8 cellular contexts compared by ENCODE assay signal in genomic region chr6:55980627-55981211, GRCh38.
A peak's percentile ranks its signal among the peaks of the same experiment; 100 is the strongest.
DNase-seq lines count a peak whose midpoint lies in the region; ATAC-seq and TF ChIP-seq lines count a peak whose summit lies in the region.

No MANE protein-coding gene starts in this region.

- no peak overlapping the region for H3K4me3 Mint-ChIP-seq in activated CD8-positive, alpha-beta T cell treated with anti-CD3 and anti-CD28 coated beads for 36 hours
- no peak overlapping the region for H3K4me3 Mint-ChIP-seq in activated CD8-positive, alpha-beta T cell treated with anti-CD3 and anti-CD28 coated beads, Interleukin-2, amount 10 ng/mL, durations not matched to agents 7 days and 5 days
- no peak overlapping the region for H3K4me3 Mint-ChIP-seq in T-cell
- H3K4me3 Mint-ChIP-seq in CD4-positive, alpha-beta memory T cell: no peak overlapping the region

- peaks cover 6% of the 10 kb centered on the region for H3K9me3 Mint-ChIP-seq in activated CD8-positive, alpha-beta T cell treated with anti-CD3 and anti-CD28 coated beads for 36 hours
- no peaks in the 10 kb centered on the region for H3K9me3 Mint-ChIP-seq in activated CD8-positive, alpha-beta T cell treated with anti-CD3 and anti-CD28 coated beads, Interleukin-2, amount 10 ng/mL, durations not matched to agents 7 days and 5 days (ENCODE audit: insufficient read depth)
- H3K9me3 Mint-ChIP-seq in T-cell: peaks cover 8 to 12% (median 11%) of the 10 kb centered on the region in 3 donors
- peaks cover 0 to 6% (median 1%) of the 10 kb centered on the region in 8 donors for H3K9me3 Mint-ChIP-seq in CD4-positive, alpha-beta memory T cell

- no peaks in the 10 kb centered on the region for H3K27me3 ChIP-seq in CD4-positive, alpha-beta memory T cell (ENCODE audit: insufficient read depth, low read length)

- H3K27ac Mint-ChIP-seq in activated CD8-positive, alpha-beta T cell treated with anti-CD3 and anti-CD28 coated beads for 36 hours: no peak overlapping the region
- H3K27ac Mint-ChIP-seq in activated CD8-positive, alpha-beta T cell treated with anti-CD3 and anti-CD28 coated beads, Interleukin-2, amount 10 ng/mL, durations not matched to agents 7 days and 5 days: no peak overlapping the region
- H3K27ac Mint-ChIP-seq in T-cell: no peak overlapping the region
- H3K27ac Mint-ChIP-seq in CD4-positive, alpha-beta memory T cell: no peak overlapping the region

- H3K4me1 ChIP-seq in CD4-positive, alpha-beta memory T cell (ENCODE audit: insufficient read depth, low read length): no peaks in the 10 kb centered on the region

- TF ChIP-seq CTCF in activated CD8-positive, alpha-beta T cell treated with anti-CD3 and anti-CD28 coated beads for 36 hours (IDR thresholded peaks at IDR 0.05): peak; percentile 60
- TF ChIP-seq CTCF in LNCaP clone FGC (IDR thresholded peaks at IDR 0.05; ENCODE audit: control insufficient read depth, extremely low read depth, insufficient read depth): peak; percentile 60

- DNase-seq in activated CD8-positive, alpha-beta T cell treated with anti-CD3 and anti-CD28 coated beads for 36 hours: peak; percentile 3
- DNase-seq in activated CD8-positive, alpha-beta T cell treated with anti-CD3 and anti-CD28 coated beads, Interleukin-2, amount 10 ng/mL, durations not matched to agents 7 days and 5 days: no peak
- DNase-seq in LNCaP clone FGC (ENCODE audit: low read depth) (peak; percentile 1), SK-N-DZ (ENCODE audit: low spot score) (peak; percentile 44), fibroblast of the conjunctiva (ENCODE audit: low read depth) (peak; percentile 26), renal cortical epithelial cell (ENCODE audit: low read depth) (peak; percentile 37), T-cell (no peak)
- no peak for DNase-seq in CD4-positive, alpha-beta memory T cell

- CTCF ChIA-PET in activated CD8-positive, alpha-beta T cell treated with anti-CD3 and anti-CD28 coated beads for 36 hours (lab: Charles Lee): no interaction called here
- CTCF ChIA-PET in activated CD8-positive, alpha-beta T cell treated with anti-CD3 and anti-CD28 coated beads, Interleukin-2, amount 10 ng/mL, durations not matched to agents 7 days and 5 days (lab: Charles Lee): no interaction called here
- CTCF ChIA-PET in T-cell (lab: Charles Lee): no interaction called here
- CTCF ChIA-PET in CD4-positive, alpha-beta memory T cell (lab: Charles Lee; ENCODE audit: partially characterized antibody): no interaction called here

- no peaks in the 10 kb centered on the region for H3K9me3 ChIP-seq in CD4-positive, alpha-beta memory T cell (ENCODE audit: control insufficient read depth in 1 of 2, low read length in 2 of 2)

- no peaks in the 10 kb centered on the region for H3K36me3 Mint-ChIP-seq in activated CD8-positive, alpha-beta T cell treated with anti-CD3 and anti-CD28 coated beads for 36 hours (ENCODE audit: low read depth)
- H3K36me3 Mint-ChIP-seq in activated CD8-positive, alpha-beta T cell treated with anti-CD3 and anti-CD28 coated beads, Interleukin-2, amount 10 ng/mL, durations not matched to agents 7 days and 5 days (ENCODE audit: low read depth): no peaks in the 10 kb centered on the region
- no peaks in the 10 kb centered on the region for H3K36me3 Mint-ChIP-seq in T-cell
- H3K36me3 Mint-ChIP-seq in CD4-positive, alpha-beta memory T cell: no peaks in the 10 kb centered on the region

- H3K4me1 Mint-ChIP-seq in activated CD8-positive, alpha-beta T cell treated with anti-CD3 and anti-CD28 coated beads for 36 hours (ENCODE audit: low read depth): no peaks in the 10 kb centered on the region
- no peaks in the 10 kb centered on the region for H3K4me1 Mint-ChIP-seq in activated CD8-positive, alpha-beta T cell treated with anti-CD3 and anti-CD28 coated beads, Interleukin-2, amount 10 ng/mL, durations not matched to agents 7 days and 5 days (ENCODE audit: low read depth)
- no peaks in the 10 kb centered on the region for H3K4me1 Mint-ChIP-seq in T-cell
- H3K4me1 Mint-ChIP-seq in CD4-positive, alpha-beta memory T cell: no peaks in the 10 kb centered on the region

- intact Hi-C loops in activated CD8-positive, alpha-beta T cell treated with anti-CD3 and anti-CD28 coated beads for 36 hours (cut with micrococcal nuclease): no loop called here
- intact Hi-C loops in CD4-positive, alpha-beta memory T cell (cut with micrococcal nuclease): no loop called here

- no peaks in the 10 kb centered on the region for H3K36me3 ChIP-seq in CD4-positive, alpha-beta memory T cell (ENCODE audit: insufficient read depth, low read length)

- no peak overlapping the region for H3K4me3 ChIP-seq in LNCaP clone FGC (ENCODE audit: low read depth, low read length)
- no peak overlapping the region for H3K4me3 ChIP-seq in CD4-positive, alpha-beta memory T cell (ENCODE audit: low read length in 2 of 2)

- no peaks in the 10 kb centered on the region for H3K27me3 Mint-ChIP-seq in activated CD8-positive, alpha-beta T cell treated with anti-CD3 and anti-CD28 coated beads for 36 hours
- H3K27me3 Mint-ChIP-seq in activated CD8-positive, alpha-beta T cell treated with anti-CD3 and anti-CD28 coated beads, Interleukin-2, amount 10 ng/mL, durations not matched to agents 7 days and 5 days (ENCODE audit: low read depth): no peaks in the 10 kb centered on the region
- no peaks in the 10 kb centered on the region for H3K27me3 Mint-ChIP-seq in T-cell
- H3K27me3 Mint-ChIP-seq in CD4-positive, alpha-beta memory T cell: no peaks in the 10 kb centered on the region

- POLR2A ChIA-PET in activated CD8-positive, alpha-beta T cell treated with anti-CD3 and anti-CD28 coated beads for 36 hours (lab: Charles Lee): no interaction called here
- POLR2A ChIA-PET in activated CD8-positive, alpha-beta T cell treated with anti-CD3 and anti-CD28 coated beads, Interleukin-2, amount 10 ng/mL, durations not matched to agents 7 days and 5 days (lab: Charles Lee): no interaction called here
- POLR2A ChIA-PET in T-cell (lab: Charles Lee): no interaction called here
- POLR2A ChIA-PET in CD4-positive, alpha-beta memory T cell (lab: Charles Lee; ENCODE audit: partially characterized antibody): no interaction called here

- H3K27ac ChIP-seq in CD4-positive, alpha-beta memory T cell (ENCODE audit: low read depth, low read length): no peak overlapping the region

- no peak for ATAC-seq in activated CD8-positive, alpha-beta T cell treated with anti-CD3 and anti-CD28 coated beads for 36 hours
- no peak for ATAC-seq in activated CD8-positive, alpha-beta T cell treated with anti-CD3 and anti-CD28 coated beads, Interleukin-2, amount 10 ng/mL, durations not matched to agents 7 days and 5 days
- ATAC-seq in T-cell (replicated peaks in 1 of 4): no peak

Comparison
In these comparisons a context has a peak if more than half of its experiments do, and no peak if none do; other contexts are left out.
1. DNase-seq: peak in activated CD8-positive, alpha-beta T cell treated with anti-CD3 and anti-CD28 coated beads for 36 hours (single experiment), LNCaP clone FGC (single experiment), SK-N-DZ (single experiment), fibroblast of the conjunctiva (single experiment) and renal cortical epithelial cell (single experiment); none in activated CD8-positive, alpha-beta T cell treated with anti-CD3 and anti-CD28 coated beads, Interleukin-2, amount 10 ng/mL, durations not matched to agents 7 days and 5 days (single experiment), T-cell (0 of 34) and CD4-positive, alpha-beta memory T cell (0 of 5).